ENCODE assay signal across 8 cellular contexts in the genomic region with DNA sequence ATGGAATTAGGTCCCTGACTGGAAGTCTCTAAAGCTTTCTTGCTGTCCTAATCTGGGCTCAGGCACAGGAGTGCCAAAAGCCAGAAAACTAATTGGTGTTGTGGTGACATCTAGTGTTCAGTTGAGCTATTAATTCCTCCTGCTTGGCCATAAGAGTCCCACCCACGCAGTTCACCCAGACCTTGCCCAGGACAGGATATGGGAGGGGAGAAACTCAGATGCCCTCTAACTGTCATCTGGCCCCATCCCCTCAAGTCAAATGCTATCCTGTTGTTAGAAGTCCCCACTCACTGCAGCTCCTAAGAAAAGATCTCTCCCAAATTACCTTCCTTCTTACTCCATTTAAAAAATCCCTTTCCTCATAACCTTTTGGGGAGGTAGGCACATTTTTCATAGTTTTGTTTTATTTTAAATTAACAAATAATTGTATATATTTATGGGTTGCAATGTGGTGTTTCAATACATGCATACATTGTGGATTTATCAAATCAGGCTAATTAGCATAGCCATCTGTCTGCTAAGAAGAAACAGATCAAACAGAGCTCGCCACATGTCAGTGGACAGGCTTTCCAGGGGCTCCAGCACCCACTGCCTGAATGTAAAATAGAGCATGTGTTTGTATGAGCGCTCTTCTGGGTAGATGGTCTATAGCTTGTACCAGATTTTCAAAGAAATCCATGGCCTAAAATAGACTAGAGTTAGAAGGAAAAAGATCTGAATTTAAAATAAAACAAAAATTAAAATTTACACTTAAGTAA.
DNase-seq lines count a peak whose midpoint lies in the region; ATAC-seq, FAIRE-seq and TF ChIP-seq lines count a peak whose summit lies in the region.

No MANE protein-coding gene starts in this region.

- ATAC-seq in Right ventricle myocardium superior (ENCODE audit: poor library complexity) (peak; percentile 86), psoas muscle (peak; percentile 89 to 97 (median 94))

- H3K9ac ChIP-seq in KMS-11, result no peak overlapping the region

- no peaks in the 10 kb centered on the region for H3K36me3 ChIP-seq in KMS-11 (ENCODE audit: insufficient read depth)
- no peaks in the 10 kb centered on the region for H3K36me3 ChIP-seq in psoas muscle (ENCODE audit: insufficient read depth in 1 of 2, low read depth in 1 of 2)

- 57 to 62% (median 62%) methylated on average over 3 of the region's 3 CpGs for WGBS in psoas muscle, 3 donors

- peaks cover 40% of the 10 kb centered on the region for H3K4me1 ChIP-seq in KMS-11 (ENCODE audit: low read depth, poor library complexity, severe bottlenecking)
- H3K4me1 ChIP-seq in psoas muscle, result peaks cover 9% of the 10 kb centered on the region

- intact Hi-C loops in Right ventricle myocardium superior (cut with DNase I) (no loop called here), psoas muscle (cut with DNase I) (loop anchor here in 1 of 2 donors (10.0 kb wide), 1 partner anchor 207 kb away; a partner anchor contains a TSS)

- H3K27me3 ChIP-seq in KMS-11 (ENCODE audit: insufficient read depth, low read depth), result no peaks in the 10 kb centered on the region
- H3K27me3 ChIP-seq in psoas muscle (ENCODE audit: insufficient read depth in 3 of 3, low read length in 2 of 3), result no peaks in the 10 kb centered on the region

- no peaks in the 10 kb centered on the region for H3K9me3 ChIP-seq in psoas muscle

- no peak overlapping the region for H3K4me3 ChIP-seq in KMS-11 (IDR thresholded peaks at IDR 0.05; ENCODE audit: insufficient read depth, low read depth, low read length)
- no peak overlapping the region for H3K4me3 ChIP-seq in psoas muscle

- H3K4me2 ChIP-seq in KMS-11, result no peak overlapping the region

- peak; percentile 90 for FAIRE-seq in H54 (lab: Jason Lieb, UNC)

- no peaks in the 10 kb centered on the region for H3K79me2 ChIP-seq in KMS-11 (ENCODE audit: insufficient read depth, low read depth)

- no peak for TF ChIP-seq POLR2A in H54 (IDR thresholded peaks at IDR 0.05; ENCODE audit: low read depth, low read length)

- H4K20me1 ChIP-seq in KMS-11 (ENCODE audit: insufficient read depth), result no peaks in the 10 kb centered on the region

- no peak overlapping the region for H3K27ac ChIP-seq in KMS-11
- no peak overlapping the region for H3K27ac ChIP-seq in psoas muscle

- peak; percentile 1 to 19 for DNase-seq in activated CD8-positive, alpha-beta memory T cell treated with anti-CD3 and anti-CD28 coated beads for 1 hour (ENCODE audit: extremely low read depth in 1 of 2, low read depth in 1 of 2)
- no peak for DNase-seq in activated CD8-positive, alpha-beta memory T cell treated with anti-CD3 and anti-CD28 coated beads for 24 hours
- peak; percentile 56 for DNase-seq in H54 (ENCODE audit: insufficient read length, low spot score)
- peak; percentile 79 for DNase-seq in OCI-M2 (lab: John Stamatoyannopoulos, UW; ENCODE audit: unreplicated experiment)
- peak; percentile 6 for DNase-seq in activated T-helper 9 cell treated with anti-CD3 and anti-CD28 coated beads, Interleukin-2, amount 50 U/mL, for 16 hours (ENCODE audit: low read depth)
- DNase-seq in Right ventricle myocardium superior, result peak; percentile 58
- peak; percentile 48 to 66 for DNase-seq in psoas muscle

- TF ChIP-seq CTCF in KMS-11 (conservative IDR thresholded peaks at IDR 0.05; ENCODE audit: low read depth, low read length) (peak; percentile 78), psoas muscle (IDR thresholded peaks at IDR 0.05) (peak; percentile 65)

- no peak overlapping the region for H2AFZ ChIP-seq in KMS-11 (ENCODE audit: low read depth)
